In genomic region chr6:37820713-37821069, GRCh38 we compare ENCODE assay signal across 8 cellular contexts. TPM values are rescaled to one million over a fixed set of nuclear protein-coding genes. Genes with fewer than 3 reads are reported as not detected.
DNase-seq lines count a peak whose midpoint lies in the region; ATAC-seq and TF ChIP-seq lines count a peak whose summit lies in the region.

No MANE protein-coding gene starts in this region.

- no peaks in the 10 kb centered on the region for H3K27me3 ChIP-seq in A673 (replicated peaks; ENCODE audit: insufficient read depth, low read depth, low read length, poor library complexity)
- no peaks in the 10 kb centered on the region for H3K27me3 ChIP-seq in HL-60 (ENCODE audit: insufficient read depth, poor library complexity, severe bottlenecking)

- POLR2A ChIA-PET in A673 (lab: Charles Lee; ENCODE audit: low non-redundant PET): no interaction called here

- H3K4me3 ChIP-seq in A673 (ENCODE audit: low read depth, low read length, poor library complexity, severe bottlenecking) (peak overlapping the region; percentile 60), HL-60 (replicated peaks; ENCODE audit: insufficient read depth, low read length) (peak overlapping the region; percentile 83), cardiac fibroblast (replicated peaks in 1 of 2; ENCODE audit: low read depth in 2 of 2, low read length in 2 of 2) (peak overlapping the region; percentile 67 to 77), mesodermal cell (ENCODE audit: extremely low read depth, insufficient read depth, low read length, poor library complexity, severe bottlenecking) (peak overlapping the region; percentile 79)

- H3K36me3 ChIP-seq in A673 (ENCODE audit: insufficient read depth, low read length, poor library complexity, severe bottlenecking): no peaks in the 10 kb centered on the region
- peaks cover 8% of the 10 kb centered on the region for H3K36me3 ChIP-seq in mesodermal cell (ENCODE audit: control insufficient read depth, insufficient read depth, low read length)

- WGBS in mesodermal cell (ENCODE audit: insufficient coverage in 2 of 2), 2 experiments: 67% methylated on average over 1 of the region's 3 CpGs; no CpG with 5 or more reads in 1 of the 2 experiments

- H3K9me3 ChIP-seq in A673 (ENCODE audit: low read depth, low read length, poor library complexity, severe bottlenecking) (no peaks in the 10 kb centered on the region), mesodermal cell (ENCODE audit: control insufficient read depth, low read length) (no peaks in the 10 kb centered on the region)

- ATAC-seq in HG03432 (IDR thresholded peaks at IDR 0.05; ENCODE audit: unreplicated experiment) (no peak), GM21723 (IDR thresholded peaks at IDR 0.05; ENCODE audit: unreplicated experiment) (no peak)

- DNase-seq in A673 (ENCODE audit: low spot score) (no peak), HL-60 (ENCODE audit: low read depth in 1 of 2, low spot score in 1 of 2) (no peak), cardiac fibroblast (ENCODE audit: low read depth in 2 of 2) (no peak), RPMI8226 (no peak)
- no peak for DNase-seq in activated CD4-positive, alpha-beta T cell treated with anti-CD3 and anti-CD28 coated beads for 4 hours

- peaks cover 53% of the 10 kb centered on the region for H3K4me1 ChIP-seq in A673 (ENCODE audit: insufficient read depth, low read length, poor library complexity, severe bottlenecking)
- peaks cover 30% of the 10 kb centered on the region for H3K4me1 ChIP-seq in mesodermal cell (ENCODE audit: control insufficient read depth, insufficient read depth, low read length, poor library complexity, severe bottlenecking)

- CTCF ChIA-PET in A673 (lab: Charles Lee): no interaction called here

- intact Hi-C loops in A673 (cut with micrococcal nuclease; ENCODE audit: unreplicated experiment): no loop called here

- BruUV-seq in A673 (replicated peaks; lab: Mats Ljungman, UMichigan): no TSS peak

- H3K27ac ChIP-seq in A673 (ENCODE audit: low read depth, low read length, poor library complexity, severe bottlenecking): peak overlapping the region; percentile 97
- H3K27ac ChIP-seq in HL-60 (replicated peaks): peak overlapping the region; percentile 61
- peak overlapping the region; percentile 79 for H3K27ac ChIP-seq in mesodermal cell (ENCODE audit: low read depth, low read length, severe bottlenecking)

- TF ChIP-seq CTCF in A673 (conservative IDR thresholded peaks at IDR 0.05; ENCODE audit: low read depth, low read length): no peak
- no peak for TF ChIP-seq CTCF in HL-60 (IDR thresholded peaks at IDR 0.05; ENCODE audit: insufficient read depth, low read length)
- TF ChIP-seq CTCF in cardiac fibroblast (IDR thresholded peaks at IDR 0.05; ENCODE audit: low read depth, low read length): no peak

RNA-seq across cellular contexts. Expression of gene ZFAND3, which starts 1.2 kb away (rescaled TPM):
- 64.0 and 67.4 TPM in 2 replicates for total RNA-seq in A673 (2021)
- 121 TPM for polyA plus RNA-seq in mesodermal cell (2013, experiment 1 of 2)
- polyA plus RNA-seq in mesodermal cell (2013, experiment 2 of 2): 119 TPM
